ENCODE assay signal across 10 cellular contexts in the genomic region with DNA sequence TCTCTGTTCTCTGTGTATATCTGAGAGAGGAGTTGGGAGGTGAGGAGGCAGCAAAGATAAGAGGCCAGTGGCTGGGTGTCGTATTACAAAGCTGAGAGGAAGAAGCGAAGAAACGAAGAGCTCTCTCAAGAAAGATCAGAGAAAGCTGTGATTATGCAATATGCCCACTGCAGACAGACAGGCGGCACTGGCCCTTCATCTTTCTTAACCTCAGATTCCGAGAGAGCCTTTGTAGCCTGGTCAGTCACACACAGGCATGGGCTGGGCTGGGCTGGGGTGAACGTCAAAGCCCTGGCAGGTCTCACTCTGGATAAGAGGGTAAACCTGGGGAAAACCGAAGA.
DNase-seq lines count a peak whose midpoint lies in the region; ATAC-seq and TF ChIP-seq lines count a peak whose summit lies in the region.
"Had no signal": no experiment of that assay in that cellular context is flagged by ENCODE, and none has a peak within 500 bp of the region (broad histone marks: within the 10 kb centered on the region; RNA-seq: fewer than 3 reads in every experiment).

No MANE protein-coding gene starts in this region.

- no peak overlapping the region for H3K27ac ChIP-seq in endodermal cell (ENCODE audit: low read depth, low read length)
- H3K27ac ChIP-seq: VCaP had no signal

- TF ChIP-seq CTCF in endodermal cell (conservative IDR thresholded peaks at IDR 0.05): no peak

- H3K4me3 Mint-ChIP-seq in endodermal cell: peak overlapping the region; percentile 7
- H3K4me3 Mint-ChIP-seq: activated naive CD8-positive, alpha-beta T cell had no signal

- peak; percentile 84 for ATAC-seq in sciatic nerve

- intact Hi-C loops in sciatic nerve (cut with DNase I): no loop called here

- DNase-seq in NCI-H2107 treated with DMSO at 0.1 percent for 48 hours (lab: John Stamatoyannopoulos, UW; ENCODE audit: unreplicated experiment) (peak; percentile 45), NCI-H2107 (lab: John Stamatoyannopoulos, UW) (no peak), NOMO-1 (lab: John Stamatoyannopoulos, UW; ENCODE audit: unreplicated experiment in 2 of 2) (peak; percentile 8 to 73), endodermal cell (peak; percentile 85), sciatic nerve (ENCODE audit: low spot score) (no peak), NCI-H446 (lab: John Stamatoyannopoulos, UW) (no peak)
- no peak for DNase-seq in activated CD4-positive, alpha-beta T cell treated with anti-CD3 and anti-CD28 coated beads, Interleukin-2, amount 50 U/mL, for 48 hours
- no peak for DNase-seq in activated CD4-positive, alpha-beta T cell treated with anti-CD3 and anti-CD28 coated beads, Interleukin-2, amount 50 U/mL, for 4 hours

- no peak overlapping the region for H3K9ac ChIP-seq in endodermal cell (ENCODE audit: extremely low read depth, low read length, poor library complexity, severe bottlenecking)

- peaks cover 13% of the 10 kb centered on the region for H3K4me1 Mint-ChIP-seq in endodermal cell

- H3K4me3 ChIP-seq in endodermal cell (ENCODE audit: low read length): peak overlapping the region; percentile 26

- H3K9me3 ChIP-seq in endodermal cell (ENCODE audit: control insufficient read depth, low read length): no peaks in the 10 kb centered on the region

- H3K4me1 ChIP-seq in endodermal cell (ENCODE audit: control insufficient read depth, insufficient read depth, low read length): peaks cover 13% of the 10 kb centered on the region

- peaks cover 8% of the 10 kb centered on the region for H3K27me3 ChIP-seq in endodermal cell (ENCODE audit: control insufficient read depth, insufficient read depth, low read length, poor library complexity, severe bottlenecking)

- no peak overlapping the region for H3K27ac Mint-ChIP-seq in endodermal cell
- H3K27ac Mint-ChIP-seq: activated naive CD8-positive, alpha-beta T cell had no signal

- no peaks in the 10 kb centered on the region for H3K9me3 Mint-ChIP-seq in endodermal cell

- 22 to 23% methylated on average over 5 to 7 of the region's 7 CpGs for WGBS in endodermal cell (ENCODE audit: insufficient coverage in 1 of 2, insufficient read length in 1 of 2), 2 experiments

- no peaks in the 10 kb centered on the region for H3K36me3 Mint-ChIP-seq in endodermal cell (ENCODE audit: low read depth)
- H3K36me3 Mint-ChIP-seq: activated naive CD8-positive, alpha-beta T cell had no signal

- no peaks in the 10 kb centered on the region for H3K36me3 ChIP-seq in endodermal cell (ENCODE audit: control insufficient read depth, insufficient read depth, low read length)

- peaks cover 7% of the 10 kb centered on the region for H3K27me3 Mint-ChIP-seq in endodermal cell (ENCODE audit: insufficient read depth)

Comparison
In these comparisons a context has a peak if more than half of its experiments do, and no peak if none do; other contexts are left out.
1. DNase-seq: peak in NCI-H2107 treated with DMSO at 0.1 percent for 48 hours (single experiment), NOMO-1 (2 of 2) and endodermal cell (single experiment); none in NCI-H2107 (single experiment), sciatic nerve (single experiment), NCI-H446 (0 of 2), activated CD4-positive, alpha-beta T cell treated with anti-CD3 and anti-CD28 coated beads, Interleukin-2, amount 50 U/mL, for 48 hours (0 of 2) and activated CD4-positive, alpha-beta T cell treated with anti-CD3 and anti-CD28 coated beads, Interleukin-2, amount 50 U/mL, for 4 hours (0 of 2).